In genomic region chr19:42327381-42327780, GRCh38 we compare ENCODE assay signal across 19 cellular contexts. TPM values are rescaled to one million over a fixed set of nuclear protein-coding genes. Genes with fewer than 3 reads are reported as not detected.
DNase-seq lines count a peak whose midpoint lies in the region; TF ChIP-seq lines count a peak whose summit lies in the region.
"Had no signal": no experiment of that assay in that cellular context is flagged by ENCODE, and none has a peak within 500 bp of the region (broad histone marks: within the 10 kb centered on the region; RNA-seq: fewer than 3 reads in every experiment).

No MANE protein-coding gene starts in this region.

- BruUV-seq in A673 (replicated peaks; lab: Mats Ljungman, UMichigan), result no TSS peak

- H2AFZ ChIP-seq in ACC112 (ENCODE audit: low read length, unreplicated experiment), result no peak overlapping the region

- peaks cover 4% of the 10 kb centered on the region for H3K79me2 ChIP-seq in ACC112 (ENCODE audit: control insufficient read depth, insufficient read depth, low read length, unreplicated experiment)

- CTCF ChIA-PET in A673 (lab: Charles Lee), result no interaction called here

- H3K27ac Mint-ChIP-seq in HFFc6, result no peak overlapping the region
- H3K27ac Mint-ChIP-seq in activated T-helper 2 cell treated with anti-CD3 and anti-CD28 coated beads, Interferon-gamma antibody, Interleukin-2, Interleukin-4, amounts not matched to agents 10 μg/mL and 5 μg/mL and 100 μg/mL, durations not matched to agents 14 hours and 24 hours and 36 hours, result no peak overlapping the region
- H3K27ac Mint-ChIP-seq in nephron, result peak overlapping the region in 1 of 3 experiments; percentile 13
- H3K27ac Mint-ChIP-seq: stimulated activated naive B cell treated with anti-CD40 and anti-IgM and Interleukin-4, amounts not matched to agents 10 μg/mL and 1 μg/mL and 100 μg/mL, for 72 hours had no signal

- peaks cover 22% of the 10 kb centered on the region for H3K27me3 ChIP-seq in ACC112 (ENCODE audit: insufficient read depth, low read length)
- peaks cover 9% of the 10 kb centered on the region for H3K27me3 ChIP-seq in A673 (replicated peaks; ENCODE audit: insufficient read depth, low read depth, low read length, poor library complexity)

- H3K27ac ChIP-seq in ACC112 (ENCODE audit: low read depth, low read length), result no peak overlapping the region
- H3K27ac ChIP-seq in A673 (ENCODE audit: low read depth, low read length, poor library complexity, severe bottlenecking), result no peak overlapping the region
- H3K27ac ChIP-seq: adrenal gland, cardiac muscle cell, thyroid gland had no signal

- peak overlapping the region; percentile 88 for H3K4me3 Mint-ChIP-seq in HFFc6
- H3K4me3 Mint-ChIP-seq in activated T-helper 2 cell treated with anti-CD3 and anti-CD28 coated beads, Interferon-gamma antibody, Interleukin-2, Interleukin-4, amounts not matched to agents 10 μg/mL and 5 μg/mL and 100 μg/mL, durations not matched to agents 14 hours and 24 hours and 36 hours (ENCODE audit: low read depth), result peak overlapping the region; percentile 1
- peak overlapping the region; percentile 84 to 95 (median 94) for H3K4me3 Mint-ChIP-seq in nephron

- DNase-seq in HFFc6 (no peak), medulla oblongata (ENCODE audit: extremely low spot score) (no peak), A673 (ENCODE audit: low spot score) (no peak)
- no peak for DNase-seq in activated T-helper 2 cell treated with anti-CD3 and anti-CD28 coated beads, Interferon-gamma antibody, Interleukin-2, Interleukin-4, amounts not matched to agents 10 μg/mL and 5 μg/mL and 100 μg/mL, durations not matched to agents 14 hours and 24 hours and 36 hours (ENCODE audit: low spot score)
- no peak for DNase-seq in stimulated activated CD4-positive, alpha-beta T cell treated with anti-CD3 and anti-CD28 coated beads, Interleukin-1b, Interleukin-23, amount 100 ng/mL, for 48 hours
- no peak for DNase-seq in activated effector memory CD4-positive, alpha-beta T cell treated with Interleukin-2 at 50 U/mL for 16 hours
- DNase-seq: activated CD4-positive, CD25-positive, alpha-beta regulatory T cell; activated CD8-positive, alpha-beta memory T cell treated with anti-CD3 and anti-CD28 coated beads for 24 hours; adrenal gland; EL; naive thymus-derived CD4-positive, alpha-beta T cell; NCI-H2029; NCI-H446; stimulated activated naive B cell treated with anti-CD40 and anti-IgM and Interleukin-4, amounts not matched to agents 10 μg/mL and 1 μg/mL and 100 μg/mL, for 72 hours; T-helper 2 cell; thyroid gland had no signal

- H3K4me1 Mint-ChIP-seq in HFFc6 (ENCODE audit: low read depth) (peaks cover 36% of the 10 kb centered on the region), nephron (peaks cover 46% of the 10 kb centered on the region)
- peaks cover 12% of the 10 kb centered on the region for H3K4me1 Mint-ChIP-seq in activated T-helper 2 cell treated with anti-CD3 and anti-CD28 coated beads, Interferon-gamma antibody, Interleukin-2, Interleukin-4, amounts not matched to agents 10 μg/mL and 5 μg/mL and 100 μg/mL, durations not matched to agents 14 hours and 24 hours and 36 hours (ENCODE audit: low read depth)

- TF ChIP-seq CTCF in HFFc6 (IDR thresholded peaks at IDR 0.05), result no peak
- TF ChIP-seq CTCF in nephron (IDR thresholded peaks at IDR 0.05; ENCODE audit: unreplicated experiment in 3 of 3), result no peak
- TF ChIP-seq CTCF in A673 (conservative IDR thresholded peaks at IDR 0.05; ENCODE audit: low read depth, low read length), result no peak

- H3K27me3 Mint-ChIP-seq in HFFc6 (ENCODE audit: insufficient read depth), result peaks cover 7% of the 10 kb centered on the region
- H3K27me3 Mint-ChIP-seq in activated T-helper 2 cell treated with anti-CD3 and anti-CD28 coated beads, Interferon-gamma antibody, Interleukin-2, Interleukin-4, amounts not matched to agents 10 μg/mL and 5 μg/mL and 100 μg/mL, durations not matched to agents 14 hours and 24 hours and 36 hours (ENCODE audit: low read depth), result peaks cover 16% of the 10 kb centered on the region
- peaks cover 28% of the 10 kb centered on the region for H3K27me3 Mint-ChIP-seq in nephron (ENCODE audit: low read depth)

- H3K4me1 ChIP-seq in ACC112 (ENCODE audit: control insufficient read depth, insufficient read depth, low read length, unreplicated experiment), result no peaks in the 10 kb centered on the region
- H3K4me1 ChIP-seq in A673 (ENCODE audit: insufficient read depth, low read length, poor library complexity, severe bottlenecking), result peaks cover 14% of the 10 kb centered on the region

- 0 out of 2 replicates have a peak overlapping the region, but pooled peaks have one; percentile 77 for H3K4me3 ChIP-seq in ACC112 (ENCODE audit: low read depth, low read length)
- no peak overlapping the region for H3K4me3 ChIP-seq in A673 (ENCODE audit: low read depth, low read length, poor library complexity, severe bottlenecking)
- H3K4me3 ChIP-seq: thyroid gland had no signal

- no peaks in the 10 kb centered on the region for H3K9me3 ChIP-seq in A673 (ENCODE audit: low read depth, low read length, poor library complexity, severe bottlenecking)
- H3K9me3 ChIP-seq: adrenal gland, thyroid gland had no signal

- H3K9me3 Mint-ChIP-seq in HFFc6 (no peaks in the 10 kb centered on the region), nephron (peaks cover 4% of the 10 kb centered on the region)
- H3K9me3 Mint-ChIP-seq in activated T-helper 2 cell treated with anti-CD3 and anti-CD28 coated beads, Interferon-gamma antibody, Interleukin-2, Interleukin-4, amounts not matched to agents 10 μg/mL and 5 μg/mL and 100 μg/mL, durations not matched to agents 14 hours and 24 hours and 36 hours, result no peaks in the 10 kb centered on the region
- H3K9me3 Mint-ChIP-seq: stimulated activated naive B cell treated with anti-CD40 and anti-IgM and Interleukin-4, amounts not matched to agents 10 μg/mL and 1 μg/mL and 100 μg/mL, for 72 hours had no signal

- POLR2A ChIA-PET in A673 (lab: Charles Lee; ENCODE audit: low non-redundant PET), result no interaction called here

- intact Hi-C loops in activated T-helper 2 cell treated with anti-CD3 and anti-CD28 coated beads, Interferon-gamma antibody, Interleukin-2, Interleukin-4, amounts not matched to agents 10 μg/mL and 5 μg/mL and 100 μg/mL, durations not matched to agents 14 hours and 24 hours and 36 hours (cut with micrococcal nuclease), result no loop called here
- intact Hi-C loops in A673 (cut with micrococcal nuclease; ENCODE audit: unreplicated experiment), result loop anchor here (5.0 kb wide), 1 partner anchor 220 kb away; no protein-coding TSS in a partner anchor

- no peaks in the 10 kb centered on the region for H3K36me3 ChIP-seq in ACC112 (ENCODE audit: insufficient read depth, low read length)
- no peaks in the 10 kb centered on the region for H3K36me3 ChIP-seq in A673 (ENCODE audit: insufficient read depth, low read length, poor library complexity, severe bottlenecking)
- H3K36me3 ChIP-seq: adrenal gland, cardiac muscle cell, thyroid gland had no signal

- no peaks in the 10 kb centered on the region for H3K36me3 Mint-ChIP-seq in HFFc6 (ENCODE audit: low read depth)
- H3K36me3 Mint-ChIP-seq in activated T-helper 2 cell treated with anti-CD3 and anti-CD28 coated beads, Interferon-gamma antibody, Interleukin-2, Interleukin-4, amounts not matched to agents 10 μg/mL and 5 μg/mL and 100 μg/mL, durations not matched to agents 14 hours and 24 hours and 36 hours (ENCODE audit: low read depth), result no peaks in the 10 kb centered on the region
- H3K36me3 Mint-ChIP-seq in nephron (ENCODE audit: low read depth), result no peaks in the 10 kb centered on the region

RNA-seq across cellular contexts. Expression of gene MEGF8, which starts 1.9 kb away (rescaled TPM):
- total RNA-seq in HFFc6 (2021; fragmentation: NEBNext Ultra II Directional; extraction: Animal tissue kit (Norgen Biotek cat#: 25700)), result 10 to 100 TPM; 17.7 to 23.6 (median 18.8) TPM
- total RNA-seq in activated T-helper 2 cell treated with anti-CD3 and anti-CD28 coated beads, Interferon-gamma antibody, Interleukin-2, Interleukin-4, amounts not matched to agents 10 μg/mL and 5 μg/mL and 100 μg/mL, durations not matched to agents 14 hours and 24 hours and 36 hours, result 9.7 and 10.3 TPM in 2 replicates
- 28.5 and 33.6 TPM in 2 replicates for total RNA-seq in A673 (2021)

RNA-seq across cellular contexts. Expression of gene TMEM145, which starts 14.3 kb away (rescaled TPM):
- total RNA-seq in HFFc6 (2021; fragmentation: NEBNext Ultra II Directional; extraction: Animal tissue kit (Norgen Biotek cat#: 25700)), result under 1 TPM; 0.12 to 0.47 (median 0.34) TPM
- total RNA-seq in activated T-helper 2 cell treated with anti-CD3 and anti-CD28 coated beads, Interferon-gamma antibody, Interleukin-2, Interleukin-4, amounts not matched to agents 10 μg/mL and 5 μg/mL and 100 μg/mL, durations not matched to agents 14 hours and 24 hours and 36 hours, result 0.71 and 0.85 TPM in 2 replicates
- total RNA-seq in A673 (2021), result 4.9 and 5.7 TPM in 2 replicates
- total RNA-seq: naive thymus-derived CD4-positive, alpha-beta T cell had no signal

RNA-seq across cellular contexts. Expression of gene PAFAH1B3, which starts 25.0 kb away (rescaled TPM):
- total RNA-seq in HFFc6 (2021; fragmentation: NEBNext Ultra II Directional; extraction: Animal tissue kit (Norgen Biotek cat#: 25700)), result 10 to 100 TPM; 32.3 to 43.5 (median 40.7) TPM
- total RNA-seq in activated T-helper 2 cell treated with anti-CD3 and anti-CD28 coated beads, Interferon-gamma antibody, Interleukin-2, Interleukin-4, amounts not matched to agents 10 μg/mL and 5 μg/mL and 100 μg/mL, durations not matched to agents 14 hours and 24 hours and 36 hours, result 49.3 and 50.9 TPM in 2 replicates
- 151 and 166 TPM in 2 replicates for total RNA-seq in A673 (2021)

RNA-seq across cellular contexts. Expression of gene PRR19, which starts 25.4 kb away (rescaled TPM):
- total RNA-seq in HFFc6 (2021; fragmentation: NEBNext Ultra II Directional; extraction: Animal tissue kit (Norgen Biotek cat#: 25700)), result 1 to 10 TPM in 1 of 6 experiments, under 1 TPM in 5; 0.67 to 2.0 (median 0.86) TPM
- 0.74 and 0.91 TPM in 2 replicates for total RNA-seq in activated T-helper 2 cell treated with anti-CD3 and anti-CD28 coated beads, Interferon-gamma antibody, Interleukin-2, Interleukin-4, amounts not matched to agents 10 μg/mL and 5 μg/mL and 100 μg/mL, durations not matched to agents 14 hours and 24 hours and 36 hours
- total RNA-seq in A673 (2021), result 2.5 and 3.6 TPM in 2 replicates

RNA-seq across cellular contexts. Expression of gene CIC, which starts 58.3 kb away (rescaled TPM):
- 10 to 100 TPM; 67.6 to 75.4 (median 73.7) TPM for total RNA-seq in HFFc6 (2021; fragmentation: NEBNext Ultra II Directional; extraction: Animal tissue kit (Norgen Biotek cat#: 25700))
- 68.3 and 69.3 TPM in 2 replicates for total RNA-seq in activated T-helper 2 cell treated with anti-CD3 and anti-CD28 coated beads, Interferon-gamma antibody, Interleukin-2, Interleukin-4, amounts not matched to agents 10 μg/mL and 5 μg/mL and 100 μg/mL, durations not matched to agents 14 hours and 24 hours and 36 hours
- 75.8 and 80.3 TPM in 2 replicates for total RNA-seq in A673 (2021)

Comparison
In these comparisons a context has a peak if more than half of its experiments do, and no peak if none do; other contexts are left out.
1. H3K4me3 Mint-ChIP-seq: peak in every context shown above with its lines; median percentile 94 in nephron; 88 in HFFc6; 1 in activated T-helper 2 cell treated with anti-CD3 and anti-CD28 coated beads, Interferon-gamma antibody, Interleukin-2, Interleukin-4, amounts not matched to agents 10 μg/mL and 5 μg/mL and 100 μg/mL, durations not matched to agents 14 hours and 24 hours and 36 hours.